Comparison of ENCODE assay signal across 8 cellular contexts in genomic region chr9:127396808-127397721, GRCh38. TPM values are rescaled to one million over a fixed set of nuclear protein-coding genes. Genes with fewer than 3 reads are reported as not detected.
DNase-seq lines count a peak whose midpoint lies in the region; ATAC-seq, FAIRE-seq and TF ChIP-seq lines count a peak whose summit lies in the region.

SLC2A8 (plus strand) TSS chr9:127397169; CDS start chr9:127397231, 62 bp downstream.

- TF ChIP-seq CTCF in Caco-2 (IDR thresholded peaks at IDR 0.05; ENCODE audit: insufficient read depth in 1 of 2, low read depth in 1 of 2, low read length in 1 of 2, severe bottlenecking in 1 of 2, unreplicated experiment in 1 of 2) = peak; percentile 36 to 47
- no peak for TF ChIP-seq CTCF in OCI-LY1 (IDR thresholded peaks at IDR 0.05; ENCODE audit: low read length)

- peak within 1 kb of the TSS; percentile 63 for H3K4me2 ChIP-seq in OCI-LY1 (ENCODE audit: low read length)

- no peaks in the 10 kb centered on the region for H3K27me3 Mint-ChIP-seq in Caco-2 (ENCODE audit: insufficient read depth, unreplicated experiment)

- ATAC-seq in GM21381 (IDR thresholded peaks at IDR 0.05; ENCODE audit: unreplicated experiment) = peak; percentile 91

- no peaks in the 10 kb centered on the region for H3K9me3 Mint-ChIP-seq in Caco-2 (ENCODE audit: unreplicated experiment)

- H4K20me1 ChIP-seq in OCI-LY1 (ENCODE audit: insufficient read depth, low read length) = no peaks in the 10 kb centered on the region

- H3F3A ChIP-seq in OCI-LY1 (ENCODE audit: insufficient read depth, low read length) = no peaks in the 10 kb centered on the region

- H3K36me3 ChIP-seq in Caco-2 (ENCODE audit: control insufficient read depth, insufficient read depth, low read length) (no peaks in the 10 kb centered on the region), OCI-LY1 (ENCODE audit: insufficient read depth, low read length) (no peaks in the 10 kb centered on the region)

- peak within 1 kb of the TSS; percentile 93 for H3K27ac Mint-ChIP-seq in Caco-2 (ENCODE audit: unreplicated experiment)

- H3K9me2 ChIP-seq in OCI-LY1 (ENCODE audit: low read depth, low read length) = no peaks in the 10 kb centered on the region

- peaks cover 53% of the 10 kb centered on the region for H3K36me3 Mint-ChIP-seq in Caco-2 (ENCODE audit: insufficient read depth, unreplicated experiment)

- peak within 1 kb of the TSS; percentile 92 for H3K4me3 ChIP-seq in Caco-2 (ENCODE audit: low read depth, low read length)
- H3K4me3 ChIP-seq in OCI-LY1 (ENCODE audit: low read depth, low read length, poor library complexity, severe bottlenecking) = peak within 1 kb of the TSS; percentile 71
- H3K4me3 ChIP-seq in mononuclear cell (ENCODE audit: low read length) = peak within 1 kb of the TSS; percentile 48

- H3K27me3 ChIP-seq in Caco-2 (replicated peaks; ENCODE audit: control insufficient read depth, insufficient read depth, low read length) = no peaks in the 10 kb centered on the region
- no peaks in the 10 kb centered on the region for H3K27me3 ChIP-seq in OCI-LY1 (ENCODE audit: insufficient read depth, low read length)
- H3K27me3 ChIP-seq in mononuclear cell (ENCODE audit: insufficient read depth, low read length) = peaks cover 15% of the 10 kb centered on the region

- no peak within 1 kb of the TSS for H3K27ac ChIP-seq in OCI-LY1 (ENCODE audit: low read depth, low read length, poor library complexity, severe bottlenecking)
- peak within 1 kb of the TSS; percentile 61 for H3K27ac ChIP-seq in epithelial cell of prostate

- FAIRE-seq in HTR-8/SVneo (lab: Jason Lieb, UNC) = peak; percentile 85

- intact Hi-C loops in Caco-2 (cut with micrococcal nuclease; ENCODE audit: unreplicated experiment) = loop anchor here (1.0 to 10.0 kb wide), 7 partner anchors 9 to 455 kb away; no protein-coding TSS in a partner anchor

- H3K4me1 Mint-ChIP-seq in Caco-2 (ENCODE audit: low read depth, unreplicated experiment) = peaks cover 17% of the 10 kb centered on the region

- H3K9me3 ChIP-seq in Caco-2 = no peaks in the 10 kb centered on the region
- H3K9me3 ChIP-seq in OCI-LY1 (ENCODE audit: low read length) = no peaks in the 10 kb centered on the region
- H3K9me3 ChIP-seq in mononuclear cell (ENCODE audit: low read depth, low read length) = no peaks in the 10 kb centered on the region

- CTCF ChIA-PET in Caco-2 (lab: Charles Lee) = interaction anchor here (0.7 to 3.4 kb wide), 18 partner anchors 9 to 457 kb away, joined by 3 to 54 read pairs (median 6); partner anchors contain the start of genes TOR2A and ZNF79

- peak; percentile 99 to 100 for DNase-seq in Caco-2
- peak; percentile 92 for DNase-seq in HTR-8/SVneo (ENCODE audit: insufficient read length, low spot score)
- DNase-seq in activated T-cell treated with anti-CD3 and anti-CD28 coated beads, Interleukin-2, amount 50 U/mL, for 1 hour = peak; percentile 87
- DNase-seq in epithelial cell of prostate (ENCODE audit: low read depth, low spot score) = peak; percentile 97
- peak; percentile 81 to 91 for DNase-seq in stimulated activated CD8-positive, alpha-beta memory T cell treated with anti-CD3 and anti-CD28 coated beads, Interleukin-2, amount 100 ng/mL, for 48 hours (ENCODE audit: low read depth in 2 of 2)

- POLR2A ChIA-PET in Caco-2 (lab: Charles Lee) = interaction anchor here (0.6 to 2.2 kb wide), 16 partner anchors 9 to 1433 kb away, joined by 3 to 51 read pairs (median 9); partner anchors contain the start of genes LRSAM1, RALGPS1, RPL12 and SPOUT1

- no TSS peak for BruUV-seq in Caco-2 (replicated peaks; lab: Mats Ljungman, UMichigan)

- no peaks in the 10 kb centered on the region for H3K79me2 ChIP-seq in OCI-LY1 (ENCODE audit: insufficient read depth, low read length)

- peak within 1 kb of the TSS; percentile 97 for H3K4me3 Mint-ChIP-seq in Caco-2 (ENCODE audit: unreplicated experiment)

- H3K4me1 ChIP-seq in Caco-2 (peaks cover 39% of the 10 kb centered on the region), OCI-LY1 (ENCODE audit: insufficient read depth, low read length, severe bottlenecking) (peaks cover 18% of the 10 kb centered on the region), mononuclear cell (ENCODE audit: insufficient read depth, low read length) (peaks cover 17% of the 10 kb centered on the region)

- H3K9ac ChIP-seq in OCI-LY1 (ENCODE audit: low read length) = peak within 1 kb of the TSS; percentile 70

- H2AFZ ChIP-seq in OCI-LY1 (ENCODE audit: low read length) = no peak within 1 kb of the TSS

RNA-seq across cellular contexts. Expression of gene SLC2A8, which starts in this region (rescaled TPM):
- total RNA-seq in Caco-2 (2022) (141 and 144 TPM in 2 replicates), mononuclear cell (2.2 TPM)

Comparison
In these comparisons a context has a peak if more than half of its experiments do, and no peak if none do; other contexts are left out.
1. RNA of gene SLC2A8 (total RNA-seq): 141 to 144 TPM in Caco-2; 2.2 TPM in mononuclear cell (single experiment); every median in the first group is over 10 times any median in the second.
2. Peak in every context shown above with its lines, with median percentiles within 50 percentile points of each other: DNase-seq and H3K4me3 ChIP-seq.